In genomic region chr16:19094542-19095365, GRCh38 we compare ENCODE assay signal across 1 cellular context.
TF ChIP-seq lines count a peak whose summit lies in the region.

No MANE protein-coding gene starts in this region.

TF ChIP-seq in HepG2, 621 proteins besides CTCF, POLR2A, EP300 and RAD21 (continued from another document and continues in another):
- TF ChIP-seq PRDM4 (CRISPR knock-in tag; IDR thresholded peaks at IDR 0.05; ENCODE audit: borderline replicate concordance) (no peak), ASH2L (IDR thresholded peaks at IDR 0.05; ENCODE audit: insufficient read length, low read depth, low read length) (peak; percentile 28), DPF2 (CRISPR knock-in tag; IDR thresholded peaks at IDR 0.05; ENCODE audit: borderline replicate concordance, low read depth) (no peak), SP5 (CRISPR knock-in tag; IDR thresholded peaks at IDR 0.05; ENCODE audit: borderline replicate concordance, low read depth) (no peak), DZIP1 (CRISPR knock-in tag; IDR thresholded peaks at IDR 0.05) (no peak), RNF2 (conservative IDR thresholded peaks at IDR 0.05; ENCODE audit: low read depth) (no peak), HNF4A (CRISPR knock-in tag; IDR thresholded peaks at IDR 0.05) (no peak), ARHGAP35 (CRISPR knock-in tag; IDR thresholded peaks at IDR 0.05; ENCODE audit: borderline replicate concordance) (no peak), RARG (CRISPR knock-in tag; IDR thresholded peaks at IDR 0.05; ENCODE audit: low read depth) (no peak), MZF1 (CRISPR knock-in tag; IDR thresholded peaks at IDR 0.05; ENCODE audit: borderline replicate concordance) (no peak), TOPORS (CRISPR knock-in tag; IDR thresholded peaks at IDR 0.05) (no peak), ZNF512B (CRISPR knock-in tag; IDR thresholded peaks at IDR 0.05; ENCODE audit: borderline replicate concordance) (no peak), NR2F2 (IDR thresholded peaks at IDR 0.05; ENCODE audit: borderline replicate concordance, low read depth) (no peak), NR0B2 (CRISPR knock-in tag; IDR thresholded peaks at IDR 0.05) (no peak), ZNF256 (CRISPR knock-in tag; conservative IDR thresholded peaks at IDR 0.05) (no peak), ATF5 (CRISPR knock-in tag; IDR thresholded peaks at IDR 0.05; ENCODE audit: low read depth) (no peak), FOXA3 (CRISPR knock-in tag; IDR thresholded peaks at IDR 0.05) (peak; percentile 45; the same call in 1 of the 2 replicates), RORA (CRISPR knock-in tag; IDR thresholded peaks at IDR 0.05) (no peak), NRL (CRISPR knock-in tag; IDR thresholded peaks at IDR 0.05; ENCODE audit: borderline replicate concordance) (no peak), CREB3 (CRISPR knock-in tag; IDR thresholded peaks at IDR 0.05) (no peak), ZNF335 (CRISPR knock-in tag; IDR thresholded peaks at IDR 0.05) (0 out of 2 replicates have a peak, but pooled peaks have one; percentile 24), KDM1A (CRISPR knock-in tag; IDR thresholded peaks at IDR 0.05) (no peak)
- TF ChIP-seq, protein P1, sequence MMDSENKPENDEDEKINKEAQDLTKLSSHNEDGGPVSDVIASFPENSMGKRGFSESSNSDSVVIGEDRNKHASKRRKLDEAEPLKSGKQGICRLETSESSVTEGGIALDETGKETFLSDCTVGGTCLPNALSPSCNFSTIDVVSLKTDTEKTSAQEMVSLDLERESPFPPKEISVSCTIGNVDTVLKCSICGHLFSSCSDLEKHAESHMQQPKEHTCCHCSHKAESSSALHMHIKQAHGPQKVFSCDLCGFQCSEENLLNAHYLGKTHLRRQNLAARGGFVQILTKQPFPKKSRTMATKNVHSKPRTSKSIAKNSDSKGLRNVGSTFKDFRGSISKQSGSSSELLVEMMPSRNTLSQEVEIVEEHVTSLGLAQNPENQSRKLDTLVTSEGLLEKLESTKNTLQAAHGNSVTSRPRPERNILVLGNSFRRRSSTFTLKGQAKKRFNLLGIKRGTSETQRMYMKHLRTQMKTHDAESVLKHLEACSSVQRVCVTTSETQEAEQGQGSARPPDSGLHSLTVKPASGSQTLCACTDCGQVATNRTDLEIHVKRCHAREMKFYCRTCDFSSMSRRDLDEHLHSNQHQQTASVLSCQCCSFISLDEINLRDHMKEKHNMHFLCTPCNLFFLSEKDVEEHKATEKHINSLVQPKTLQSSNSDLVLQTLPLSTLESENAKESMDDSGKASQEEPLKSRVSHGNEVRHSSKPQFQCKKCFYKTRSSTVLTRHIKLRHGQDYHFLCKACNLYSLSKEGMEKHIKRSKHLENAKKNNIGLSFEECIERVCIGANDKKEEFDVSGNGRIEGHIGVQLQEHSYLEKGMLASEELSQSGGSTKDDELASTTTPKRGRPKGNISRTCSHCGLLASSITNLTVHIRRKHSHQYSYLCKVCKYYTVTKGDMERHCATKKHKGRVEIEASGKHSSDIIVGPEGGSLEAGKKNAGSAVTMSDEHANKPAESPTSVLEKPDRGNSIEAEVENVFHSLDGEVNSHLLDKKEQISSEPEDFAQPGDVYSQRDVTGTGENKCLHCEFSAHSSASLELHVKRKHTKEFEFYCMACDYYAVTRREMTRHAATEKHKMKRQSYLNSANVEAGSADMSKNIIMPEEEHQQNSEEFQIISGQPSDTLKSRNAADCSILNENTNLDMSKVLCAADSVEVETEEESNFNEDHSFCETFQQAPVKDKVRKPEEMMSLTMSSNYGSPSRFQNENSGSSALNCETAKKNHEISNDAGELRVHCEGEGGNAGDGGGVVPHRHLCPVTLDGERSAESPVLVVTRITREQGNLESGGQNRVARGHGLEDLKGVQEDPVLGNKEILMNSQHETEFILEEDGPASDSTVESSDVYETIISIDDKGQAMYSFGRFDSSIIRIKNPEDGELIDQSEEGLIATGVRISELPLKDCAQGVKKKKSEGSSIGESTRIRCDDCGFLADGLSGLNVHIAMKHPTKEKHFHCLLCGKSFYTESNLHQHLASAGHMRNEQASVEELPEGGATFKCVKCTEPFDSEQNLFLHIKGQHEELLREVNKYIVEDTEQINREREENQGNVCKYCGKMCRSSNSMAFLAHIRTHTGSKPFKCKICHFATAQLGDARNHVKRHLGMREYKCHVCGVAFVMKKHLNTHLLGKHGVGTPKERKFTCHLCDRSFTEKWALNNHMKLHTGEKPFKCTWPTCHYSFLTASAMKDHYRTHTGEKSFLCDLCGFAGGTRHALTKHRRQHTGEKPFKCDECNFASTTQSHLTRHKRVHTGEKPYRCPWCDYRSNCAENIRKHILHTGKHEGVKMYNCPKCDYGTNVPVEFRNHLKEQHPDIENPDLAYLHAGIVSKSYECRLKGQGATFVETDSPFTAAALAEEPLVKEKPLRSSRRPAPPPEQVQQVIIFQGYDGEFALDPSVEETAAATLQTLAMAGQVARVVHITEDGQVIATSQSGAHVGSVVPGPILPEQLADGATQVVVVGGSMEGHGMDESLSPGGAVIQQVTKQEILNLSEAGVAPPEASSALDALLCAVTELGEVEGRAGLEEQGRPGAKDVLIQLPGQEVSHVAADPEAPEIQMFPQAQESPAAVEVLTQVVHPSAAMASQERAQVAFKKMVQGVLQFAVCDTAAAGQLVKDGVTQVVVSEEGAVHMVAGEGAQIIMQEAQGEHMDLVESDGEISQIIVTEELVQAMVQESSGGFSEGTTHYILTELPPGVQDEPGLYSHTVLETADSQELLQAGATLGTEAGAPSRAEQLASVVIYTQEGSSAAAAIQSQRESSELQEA (CRISPR knock-in tag; IDR thresholded peaks at IDR 0.05; ENCODE audit: not compliant biosample characterization) = no peak
- TF ChIP-seq, protein P2, sequence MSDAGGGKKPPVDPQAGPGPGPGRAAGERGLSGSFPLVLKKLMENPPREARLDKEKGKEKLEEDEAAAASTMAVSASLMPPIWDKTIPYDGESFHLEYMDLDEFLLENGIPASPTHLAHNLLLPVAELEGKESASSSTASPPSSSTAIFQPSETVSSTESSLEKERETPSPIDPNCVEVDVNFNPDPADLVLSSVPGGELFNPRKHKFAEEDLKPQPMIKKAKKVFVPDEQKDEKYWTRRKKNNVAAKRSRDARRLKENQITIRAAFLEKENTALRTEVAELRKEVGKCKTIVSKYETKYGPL (CRISPR knock-in tag; IDR thresholded peaks at IDR 0.05) = no peak
- TF ChIP-seq, protein P3, sequence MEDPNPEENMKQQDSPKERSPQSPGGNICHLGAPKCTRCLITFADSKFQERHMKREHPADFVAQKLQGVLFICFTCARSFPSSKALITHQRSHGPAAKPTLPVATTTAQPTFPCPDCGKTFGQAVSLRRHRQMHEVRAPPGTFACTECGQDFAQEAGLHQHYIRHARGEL (CRISPR knock-in tag; IDR thresholded peaks at IDR 0.05) = no peak
- TF ChIP-seq, protein P4, sequence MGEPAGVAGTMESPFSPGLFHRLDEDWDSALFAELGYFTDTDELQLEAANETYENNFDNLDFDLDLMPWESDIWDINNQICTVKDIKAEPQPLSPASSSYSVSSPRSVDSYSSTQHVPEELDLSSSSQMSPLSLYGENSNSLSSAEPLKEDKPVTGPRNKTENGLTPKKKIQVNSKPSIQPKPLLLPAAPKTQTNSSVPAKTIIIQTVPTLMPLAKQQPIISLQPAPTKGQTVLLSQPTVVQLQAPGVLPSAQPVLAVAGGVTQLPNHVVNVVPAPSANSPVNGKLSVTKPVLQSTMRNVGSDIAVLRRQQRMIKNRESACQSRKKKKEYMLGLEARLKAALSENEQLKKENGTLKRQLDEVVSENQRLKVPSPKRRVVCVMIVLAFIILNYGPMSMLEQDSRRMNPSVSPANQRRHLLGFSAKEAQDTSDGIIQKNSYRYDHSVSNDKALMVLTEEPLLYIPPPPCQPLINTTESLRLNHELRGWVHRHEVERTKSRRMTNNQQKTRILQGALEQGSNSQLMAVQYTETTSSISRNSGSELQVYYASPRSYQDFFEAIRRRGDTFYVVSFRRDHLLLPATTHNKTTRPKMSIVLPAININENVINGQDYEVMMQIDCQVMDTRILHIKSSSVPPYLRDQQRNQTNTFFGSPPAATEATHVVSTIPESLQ (CRISPR knock-in tag; conservative IDR thresholded peaks at IDR 0.05) = no peak
- TF ChIP-seq, protein P5, sequence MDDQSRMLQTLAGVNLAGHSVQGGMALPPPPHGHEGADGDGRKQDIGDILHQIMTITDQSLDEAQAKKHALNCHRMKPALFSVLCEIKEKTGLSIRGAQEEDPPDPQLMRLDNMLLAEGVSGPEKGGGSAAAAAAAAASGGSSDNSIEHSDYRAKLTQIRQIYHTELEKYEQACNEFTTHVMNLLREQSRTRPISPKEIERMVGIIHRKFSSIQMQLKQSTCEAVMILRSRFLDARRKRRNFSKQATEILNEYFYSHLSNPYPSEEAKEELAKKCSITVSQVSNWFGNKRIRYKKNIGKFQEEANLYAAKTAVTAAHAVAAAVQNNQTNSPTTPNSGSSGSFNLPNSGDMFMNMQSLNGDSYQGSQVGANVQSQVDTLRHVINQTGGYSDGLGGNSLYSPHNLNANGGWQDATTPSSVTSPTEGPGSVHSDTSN (CRISPR knock-in tag; IDR thresholded peaks at IDR 0.05; ENCODE audit: borderline replicate concordance) = no peak
